ENCODE assay signal across 28 cellular contexts in genomic region chr7:9186730-9187129, GRCh38.
"Had no signal": no experiment of that assay in that cellular context is flagged by ENCODE, and none has a peak within 500 bp of the region (broad histone marks: within the 10 kb centered on the region; RNA-seq: fewer than 3 reads in every experiment).

No MANE protein-coding gene starts in this region.

- H3K36me3 ChIP-seq: neural progenitor cell, ovary, spleen, suprapubic skin, tibial artery, transverse colon, upper lobe of right lung, uterus had no signal

- H3K4me1 ChIP-seq: parathyroid adenoma, psoas muscle, spleen, suprapubic skin, testis, tibial artery, transverse colon, upper lobe of right lung, uterus had no signal

- ATAC-seq: natural killer cell; psoas muscle; right cardiac atrium; sciatic nerve; stimulated activated memory B cell treated with anti-CD40 and anti-IgM and Interleukin-4, amounts not matched to agents 10 μg/mL and 1 μg/mL and 100 μg/mL, for 72 hours; stimulated activated naive CD8-positive, alpha-beta T cell treated with anti-CD3 and anti-CD28 coated beads, Interleukin-15, amount 100 ng/mL, for 72 hours; stimulated activated naive CD8-positive, alpha-beta T cell treated with anti-CD3 and anti-CD28 coated beads, Interleukin-15, Interleukin-2, amounts not matched to agents 100 U/mL and 50 U/mL, for 24 hours; upper lobe of right lung had no signal

- H3K9ac ChIP-seq: neural progenitor cell, parathyroid adenoma had no signal

- H3K4me3 ChIP-seq: neural progenitor cell, ovary, psoas muscle, skin epidermis, smooth muscle cell, spleen, suprapubic skin, testis, tibial artery, transverse colon, upper lobe of right lung, uterus had no signal

- H3K79me2 ChIP-seq: parathyroid adenoma had no signal

- H3K4me2 ChIP-seq: neural progenitor cell, smooth muscle cell had no signal

- H3K27ac ChIP-seq: neural progenitor cell, ovary, parathyroid adenoma, psoas muscle, skin epidermis, spleen, suprapubic skin, testis, tibial artery, transverse colon, upper lobe of right lung, uterus had no signal

- H2AFZ ChIP-seq: neural progenitor cell, parathyroid adenoma had no signal

- H3K27me3 ChIP-seq: neural progenitor cell, ovary, spleen, suprapubic skin, testis, tibial artery, transverse colon, upper lobe of right lung, uterus had no signal

- H3K9me3 ChIP-seq: ovary, psoas muscle, suprapubic skin, testis, tibial artery, transverse colon, upper lobe of right lung, uterus had no signal

- DNase-seq: natural killer cell; occipital lobe; ovary; posterior cingulate gyrus; psoas muscle; right cardiac atrium; spleen; stimulated activated CD4-positive, alpha-beta T cell treated with anti-CD3 and anti-CD28 coated beads, Interleukin-12 subunit alpha, Interleukin-12 subunit beta, amount 100 ng/mL, for 4 hours; stimulated activated CD4-positive, alpha-beta T cell treated with anti-CD3 and anti-CD28 coated beads, Interleukin-1b, Interleukin-23, amount 100 ng/mL, for 48 hours; stimulated activated CD4-positive, alpha-beta T cell treated with anti-CD3 and anti-CD28 coated beads, Interleukin-4, amount 100 ng/mL, for 1 hour; stimulated activated CD4-positive, alpha-beta T cell treated with anti-CD3 and anti-CD28 coated beads, Interleukin-4, amount 100 ng/mL, for 4 hours; stimulated activated CD8-positive, alpha-beta memory T cell treated with anti-CD3 and anti-CD28 coated beads, Interleukin-4, amount 100 ng/mL, for 48 hours; stimulated activated naive CD4-positive, alpha-beta T cell; stimulated activated naive CD8-positive, alpha-beta T cell treated with anti-CD3 and anti-CD28 coated beads, Interleukin-15, amount 100 ng/mL, for 72 hours; stimulated activated naive CD8-positive, alpha-beta T cell treated with anti-CD3 and anti-CD28 coated beads, Interleukin-15, Interleukin-2, amounts not matched to agents 100 U/mL and 50 U/mL, for 24 hours; substantia nigra; testis; tibial artery; transverse colon; upper lobe of right lung; uterus had no signal
